16 cellular contexts compared by ENCODE assay signal in the genomic region with DNA sequence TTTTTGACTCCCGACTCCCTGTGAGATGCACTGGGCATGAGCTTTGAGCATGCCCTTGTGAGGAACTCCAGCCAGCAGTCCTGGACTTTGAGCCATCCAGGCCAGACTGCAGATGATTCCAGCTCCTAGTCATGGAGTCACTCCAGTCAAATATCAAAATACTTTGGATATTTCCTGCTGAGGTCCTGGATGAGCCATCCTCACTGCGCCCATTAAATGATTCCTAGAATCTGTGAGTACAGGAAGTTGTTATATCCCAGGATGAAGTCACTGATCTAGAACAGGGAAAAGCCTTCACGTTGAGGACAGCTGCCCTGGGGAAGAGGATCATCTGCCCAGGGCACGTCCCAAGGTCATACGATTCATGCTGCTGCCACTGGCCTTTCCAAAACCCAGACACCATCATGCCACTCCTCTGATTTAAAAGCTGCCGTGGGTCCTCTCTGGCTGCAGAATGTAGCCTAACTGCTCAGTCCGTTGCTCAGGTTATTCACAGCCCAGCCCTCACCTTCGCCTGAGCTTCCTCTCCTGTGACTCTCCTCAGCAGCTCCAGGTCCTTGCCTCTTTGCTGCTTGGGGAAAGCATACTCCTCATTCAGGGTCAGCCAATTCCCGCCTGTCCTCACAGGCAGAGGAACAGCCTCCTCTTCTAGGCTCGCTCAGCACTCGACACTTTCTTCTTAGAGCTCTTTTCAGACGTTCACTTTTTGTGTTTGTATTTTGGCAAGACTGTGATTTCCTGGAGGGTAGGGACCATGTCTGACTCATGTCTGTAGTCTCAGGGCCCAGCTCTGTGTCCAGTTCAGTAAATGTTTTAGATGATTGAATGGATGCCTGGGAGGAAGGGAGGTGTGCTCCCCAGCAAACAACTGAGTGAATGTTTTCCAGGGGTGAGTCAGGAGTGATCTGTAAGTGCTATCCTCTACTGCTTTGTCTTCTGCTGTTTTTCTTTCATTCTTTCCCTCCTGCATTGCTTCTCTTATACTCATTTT.
DNase-seq lines count a peak whose midpoint lies in the region; ATAC-seq, FAIRE-seq and TF ChIP-seq lines count a peak whose summit lies in the region.
"Had no signal": no experiment of that assay in that cellular context is flagged by ENCODE, and none has a peak within 500 bp of the region (broad histone marks: within the 10 kb centered on the region; RNA-seq: fewer than 3 reads in every experiment).

No MANE protein-coding gene starts in this region.

- TF ChIP-seq POLR2A in GM12892 (IDR thresholded peaks at IDR 0.05; ENCODE audit: low read depth, low read length): no peak

- no peaks in the 10 kb centered on the region for H3K27me3 Mint-ChIP-seq in Calu3 (ENCODE audit: unreplicated experiment)
- peaks cover 11% of the 10 kb centered on the region for H3K27me3 Mint-ChIP-seq in nephron (ENCODE audit: low read depth)

- peak overlapping the region; percentile 44 for H3K27ac Mint-ChIP-seq in Calu3 (ENCODE audit: unreplicated experiment)
- H3K27ac Mint-ChIP-seq in nephron: peak overlapping the region; percentile 18 to 82 (median 39)
- H3K27ac Mint-ChIP-seq: activated T-cell treated with anti-CD3 and anti-CD28 coated beads, Interleukin-2, amount 50 U/mL, for 24 hours had no signal

- no peaks in the 10 kb centered on the region for H3K36me3 ChIP-seq in mucosa of descending colon (ENCODE audit: low read depth)
- no peaks in the 10 kb centered on the region for H3K36me3 ChIP-seq in aorta (ENCODE audit: control insufficient read depth in 1 of 2, insufficient read depth in 2 of 2, low read length in 1 of 2)
- H3K36me3 ChIP-seq: BLaER1 had no signal

- no TSS peak for BruUV-seq in Calu3 (replicated peaks; lab: Mats Ljungman, UMichigan)

- H3K4me1 Mint-ChIP-seq in Calu3 (ENCODE audit: low read depth, unreplicated experiment) (peaks cover 24% of the 10 kb centered on the region), nephron (peaks cover 18% of the 10 kb centered on the region)

- ATAC-seq in mucosa of descending colon: no peak
- no peak for ATAC-seq in aorta (ENCODE audit: low FRiP score)
- no peak for ATAC-seq in GM21360 (IDR thresholded peaks at IDR 0.05; ENCODE audit: unreplicated experiment)

- CTCF ChIA-PET in Calu3 (lab: Charles Lee): interaction anchor here (0.7 to 1.6 kb wide), 8 partner anchors 10 to 207 kb away, joined by 3 to 9 read pairs (median 3); no protein-coding TSS in a partner anchor

- DNase-seq in Calu3 (peak; percentile 31), NCI-H226 (peak; percentile 89), epithelial cell of proximal tubule (ENCODE audit: low read depth) (peak; percentile 82), mucosa of descending colon (no peak), GM12892 (ENCODE audit: insufficient read length) (no peak), aorta (no peak)
- DNase-seq: activated CD4-positive, CD25-positive, alpha-beta regulatory T cell; activated T-cell treated with anti-CD3 and anti-CD28 coated beads, Interleukin-2, amount 50 U/mL, for 24 hours; foreskin melanocyte; NCI-H2227 treated with DMSO at 0.1 percent for 48 hours; Right ventricle myocardium superior had no signal

- H3K27ac ChIP-seq in aorta (ENCODE audit: low read depth in 1 of 2, low read length in 2 of 2): no peak overlapping the region
- H3K27ac ChIP-seq: BLaER1, KMS-11 had no signal

- no peaks in the 10 kb centered on the region for H3K27me3 ChIP-seq in aorta (ENCODE audit: control insufficient read depth in 1 of 2, insufficient read depth in 2 of 2, low read length in 1 of 2)
- H3K27me3 ChIP-seq: BLaER1 had no signal

- peaks cover 5% of the 10 kb centered on the region for H3K36me3 Mint-ChIP-seq in Calu3 (ENCODE audit: insufficient read depth, unreplicated experiment)
- peaks cover 4% of the 10 kb centered on the region for H3K36me3 Mint-ChIP-seq in nephron (ENCODE audit: low read depth)

- peak overlapping the region; percentile 30 for H3K4me3 ChIP-seq in epithelial cell of proximal tubule (ENCODE audit: low read depth, low read length)
- H3K4me3 ChIP-seq in mucosa of descending colon: no peak overlapping the region
- H3K4me3 ChIP-seq in aorta (ENCODE audit: low read length in 2 of 2): no peak overlapping the region
- H3K4me3 ChIP-seq: BLaER1, lung had no signal

- no peaks in the 10 kb centered on the region for H3K4me1 ChIP-seq in mucosa of descending colon (ENCODE audit: low read depth)
- no peaks in the 10 kb centered on the region for H3K4me1 ChIP-seq in aorta (ENCODE audit: control insufficient read depth in 1 of 2, insufficient read depth in 2 of 2, low read length in 2 of 2)
- H3K4me1 ChIP-seq: BLaER1 had no signal

- H3K4me3 Mint-ChIP-seq in Calu3 (ENCODE audit: low read depth, unreplicated experiment): peak overlapping the region; percentile 11
- H3K4me3 Mint-ChIP-seq in nephron: no peak overlapping the region
- H3K4me3 Mint-ChIP-seq: activated T-cell treated with anti-CD3 and anti-CD28 coated beads, Interleukin-2, amount 50 U/mL, for 24 hours had no signal

- no peak for FAIRE-seq in GM12892 (lab: Jason Lieb, UNC)

- H3K9me3 ChIP-seq in mucosa of descending colon: no peaks in the 10 kb centered on the region
- H3K9me3 ChIP-seq in aorta (ENCODE audit: control insufficient read depth, low read length): no peaks in the 10 kb centered on the region
- H3K9me3 ChIP-seq: BLaER1 had no signal

- intact Hi-C loops in Calu3 (cut with micrococcal nuclease; ENCODE audit: unreplicated experiment): no loop called here
- intact Hi-C loops in mucosa of descending colon (cut with DNase I, micrococcal nuclease): no loop called here
- intact Hi-C loops in aorta (cut with DNase I): loop anchor here in 1 of 2 donors (10.0 kb wide), 1 partner anchor 435 kb away; no protein-coding TSS in a partner anchor

- H3K9me3 Mint-ChIP-seq in Calu3 (ENCODE audit: low read depth, unreplicated experiment): no peaks in the 10 kb centered on the region
- no peaks in the 10 kb centered on the region for H3K9me3 Mint-ChIP-seq in nephron
- H3K9me3 Mint-ChIP-seq: activated T-cell treated with anti-CD3 and anti-CD28 coated beads, Interleukin-2, amount 50 U/mL, for 24 hours had no signal

- 54 to 59% methylated on average over 12 of the region's 12 CpGs for WGBS in aorta, 2 donors

- TF ChIP-seq CTCF in Calu3 (IDR thresholded peaks at IDR 0.05; ENCODE audit: unreplicated experiment): no peak
- TF ChIP-seq CTCF in epithelial cell of proximal tubule (conservative IDR thresholded peaks at IDR 0.05; ENCODE audit: low read depth, low read length): no peak
- TF ChIP-seq CTCF in nephron (IDR thresholded peaks at IDR 0.05; ENCODE audit: unreplicated experiment in 3 of 3): no peak
- no peak for TF ChIP-seq CTCF in mucosa of descending colon (IDR thresholded peaks at IDR 0.05)

Comparison
In these comparisons a context has a peak if more than half of its experiments do, and no peak if none do; other contexts are left out.
1. DNase-seq: peak in Calu3 (single experiment), NCI-H226 (single experiment) and epithelial cell of proximal tubule (single experiment); none in mucosa of descending colon (0 of 3), GM12892 (single experiment) and aorta (0 of 2).